Comparison of ENCODE assay signal across 12 cellular contexts in the genomic region with DNA sequence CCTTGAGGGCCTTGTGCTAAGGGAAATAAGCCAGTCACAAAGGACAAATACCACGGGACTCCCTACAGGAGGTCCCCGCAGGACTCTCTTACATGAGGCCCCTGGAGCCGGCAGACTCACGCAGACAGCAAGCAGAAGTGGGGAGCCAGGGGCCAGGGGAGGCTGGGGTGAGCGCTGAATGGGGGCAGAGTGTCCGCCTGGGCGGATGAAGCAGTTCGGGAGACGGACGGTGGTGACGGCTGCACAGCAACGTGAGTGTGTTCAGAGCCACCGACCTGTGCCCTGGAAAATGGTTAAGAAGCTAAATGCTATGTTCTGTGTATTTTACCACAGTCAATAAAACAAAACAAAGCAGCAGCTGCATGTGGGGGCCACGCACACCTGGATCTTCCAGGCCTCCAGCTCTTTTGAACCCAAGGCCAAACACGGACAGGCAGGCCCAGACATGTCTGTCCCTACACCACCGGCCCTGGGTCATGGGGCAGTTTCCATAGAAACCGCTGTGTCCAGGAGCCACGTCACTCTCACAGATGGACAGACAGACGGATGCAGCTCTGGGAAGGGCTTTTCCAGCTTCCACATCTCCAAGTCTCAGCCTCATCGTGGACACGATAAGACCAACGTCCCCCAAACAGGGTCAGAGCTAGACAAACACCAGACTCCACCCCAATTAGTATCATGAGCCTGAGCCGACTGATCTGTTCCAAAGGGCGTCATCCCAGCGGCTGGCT.
DNase-seq lines count a peak whose midpoint lies in the region; ATAC-seq and TF ChIP-seq lines count a peak whose summit lies in the region.
"Had no signal": no experiment of that assay in that cellular context is flagged by ENCODE, and none has a peak within 500 bp of the region (broad histone marks: within the 10 kb centered on the region; RNA-seq: fewer than 3 reads in every experiment).

No MANE protein-coding gene starts in this region.

- no peak overlapping the region for H3K27ac Mint-ChIP-seq in T-helper 2 cell treated with Interferon-gamma antibody and Interleukin-4, amounts not matched to agents 5 μg/mL and 100 μg/mL, for 36 hours
- H3K27ac Mint-ChIP-seq: activated CD8-positive, alpha-beta T cell treated with anti-CD3 and anti-CD28 coated beads for 36 hours had no signal

- no peaks in the 10 kb centered on the region for H3K27me3 Mint-ChIP-seq in T-helper 2 cell treated with Interferon-gamma antibody and Interleukin-4, amounts not matched to agents 5 μg/mL and 100 μg/mL, for 36 hours (ENCODE audit: low read depth)
- H3K27me3 Mint-ChIP-seq: activated CD8-positive, alpha-beta T cell treated with anti-CD3 and anti-CD28 coated beads for 36 hours had no signal

- DNase-seq in Caki2 (ENCODE audit: low read depth) = peak; percentile 4
- DNase-seq in NCI-H1417 (lab: John Stamatoyannopoulos, UW) = peak; percentile 10 to 99 (median 99)
- DNase-seq in SW480 (ENCODE audit: low spot score) = peak; percentile 77
- no peak for DNase-seq in uterus
- no peak for DNase-seq in iPS-NIHi11 (ENCODE audit: low spot score)
- DNase-seq in T-helper 2 cell treated with Interferon-gamma antibody and Interleukin-4, amounts not matched to agents 5 μg/mL and 100 μg/mL, for 36 hours (ENCODE audit: low spot score) = no peak
- DNase-seq: activated CD8-positive, alpha-beta T cell treated with anti-CD3 and anti-CD28 coated beads for 36 hours; NCI-H226; stimulated activated CD8-positive, alpha-beta memory T cell treated with anti-CD3 and anti-CD28 coated beads, Interleukin-4, amount 100 ng/mL, for 48 hours; SW 1271 had no signal

- H3K36me3 ChIP-seq in liver (ENCODE audit: control insufficient read depth in 4 of 4, insufficient read depth in 3 of 4, low read depth in 1 of 4, low read length in 3 of 4) = no peaks in the 10 kb centered on the region
- no peaks in the 10 kb centered on the region for H3K36me3 ChIP-seq in uterus

- H3K4me1 ChIP-seq in liver (ENCODE audit: control insufficient read depth in 4 of 4, insufficient read depth in 4 of 4, low read length in 3 of 4) = peaks cover 38 to 84% (median 71%) of the 10 kb centered on the region in 4 donors
- H3K4me1 ChIP-seq in uterus = no peaks in the 10 kb centered on the region

- H3K36me3 Mint-ChIP-seq in T-helper 2 cell treated with Interferon-gamma antibody and Interleukin-4, amounts not matched to agents 5 μg/mL and 100 μg/mL, for 36 hours (ENCODE audit: low read depth) = no peaks in the 10 kb centered on the region

- peak overlapping the region; percentile 28 to 75 for H3K9ac ChIP-seq in liver (ENCODE audit: low read depth in 1 of 2, low read length in 2 of 2)

- H3K4me3 ChIP-seq in liver (ENCODE audit: low read depth in 1 of 3, low read length in 3 of 3) (no peak overlapping the region), uterus (no peak overlapping the region)

- H3K27ac ChIP-seq in liver (ENCODE audit: low read depth in 1 of 2, low read length in 2 of 2) (peak overlapping the region; percentile 70 to 99), uterus (no peak overlapping the region)

- 37% methylated on average over 25 of the region's 25 CpGs for WGBS in liver

- no peaks in the 10 kb centered on the region for H3K27me3 ChIP-seq in liver (ENCODE audit: control insufficient read depth in 4 of 4, insufficient read depth in 4 of 4, low read length in 3 of 4)
- H3K27me3 ChIP-seq in uterus = no peaks in the 10 kb centered on the region

- no peak for TF ChIP-seq POLR2A in uterus (IDR thresholded peaks at IDR 0.05)

- intact Hi-C loops in uterus (cut with DNase I; ENCODE audit: low total_unique reads) = no loop called here

- H3K9me3 Mint-ChIP-seq in T-helper 2 cell treated with Interferon-gamma antibody and Interleukin-4, amounts not matched to agents 5 μg/mL and 100 μg/mL, for 36 hours = no peaks in the 10 kb centered on the region
- H3K9me3 Mint-ChIP-seq: activated CD8-positive, alpha-beta T cell treated with anti-CD3 and anti-CD28 coated beads for 36 hours had no signal

- no peak for TF ChIP-seq RAD21 in liver (IDR thresholded peaks at IDR 0.05)

- H3K4me1 Mint-ChIP-seq in T-helper 2 cell treated with Interferon-gamma antibody and Interleukin-4, amounts not matched to agents 5 μg/mL and 100 μg/mL, for 36 hours (ENCODE audit: low read depth) = no peaks in the 10 kb centered on the region

- TF ChIP-seq CTCF in liver (IDR thresholded peaks at IDR 0.05; ENCODE audit: low read depth, low read length, missing input control) = no peak
- no peak for TF ChIP-seq CTCF in uterus (IDR thresholded peaks at IDR 0.05)

- no peak overlapping the region for H3K4me3 Mint-ChIP-seq in T-helper 2 cell treated with Interferon-gamma antibody and Interleukin-4, amounts not matched to agents 5 μg/mL and 100 μg/mL, for 36 hours
- H3K4me3 Mint-ChIP-seq: activated CD8-positive, alpha-beta T cell treated with anti-CD3 and anti-CD28 coated beads for 36 hours had no signal

- H3K9me3 ChIP-seq in liver (ENCODE audit: control insufficient read depth in 4 of 4, low read length in 3 of 4) (no peaks in the 10 kb centered on the region), uterus (no peaks in the 10 kb centered on the region)

- in situ Hi-C loops in Caki2 (cut with HindIII; ENCODE audit: low pct_unique_long_range_greater_than_20kb, low sequenced_read_pairs) = no loop called here

- no peak for ATAC-seq in HG03378 (IDR thresholded peaks at IDR 0.05; ENCODE audit: unreplicated experiment)
- ATAC-seq: activated CD8-positive, alpha-beta T cell treated with anti-CD3 and anti-CD28 coated beads for 36 hours had no signal

TF ChIP-seq in liver, 16 proteins besides CTCF, POLR2A, EP300 and RAD21:
- TF ChIP-seq JUND (IDR thresholded peaks at IDR 0.05) (no peak), RXRA (IDR thresholded peaks at IDR 0.05) (peak in 1 of 2 donors; percentile 70), YY1 (IDR thresholded peaks at IDR 0.05) (peak; percentile 26), FOXA1 (IDR thresholded peaks at IDR 0.05) (no peak), NR2F2 (IDR thresholded peaks at IDR 0.05) (no peak), SP1 (IDR thresholded peaks at IDR 0.05) (peak; percentile 24), HNF4A (conservative IDR thresholded peaks at IDR 0.05) (peak; percentile 25 to 67), HNF4G (IDR thresholded peaks at IDR 0.05) (no peak), EGR1 (IDR thresholded peaks at IDR 0.05; ENCODE audit: low read depth in 2 of 2) (no peak)
- TF ChIP-seq, protein P1, sequence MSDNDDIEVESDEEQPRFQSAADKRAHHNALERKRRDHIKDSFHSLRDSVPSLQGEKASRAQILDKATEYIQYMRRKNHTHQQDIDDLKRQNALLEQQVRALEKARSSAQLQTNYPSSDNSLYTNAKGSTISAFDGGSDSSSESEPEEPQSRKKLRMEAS (IDR thresholded peaks at IDR 0.05) = peak; percentile 17

Comparison
In these comparisons a context has a peak if more than half of its experiments do, and no peak if none do; other contexts are left out.
1. DNase-seq: peak in Caki2 (single experiment), NCI-H1417 (3 of 3) and SW480 (single experiment); none in uterus (0 of 2), iPS-NIHi11 (single experiment) and T-helper 2 cell treated with Interferon-gamma antibody and Interleukin-4, amounts not matched to agents 5 μg/mL and 100 μg/mL, for 36 hours (single experiment).
2. H3K27ac ChIP-seq: peak in liver (2 of 2); none in uterus (0 of 2).